In genomic region chr10:62450905-62451605, GRCh38 we compare ENCODE assay signal across 19 cellular contexts.
"Had no signal": no experiment of that assay in that cellular context is flagged by ENCODE, and none has a peak within 500 bp of the region (broad histone marks: within the 10 kb centered on the region; RNA-seq: fewer than 3 reads in every experiment).

No MANE protein-coding gene starts in this region.

- H3K27ac ChIP-seq: ascending aorta, cardiac muscle cell, left ventricle myocardium inferior, right atrium auricular region, spleen, testis had no signal

- H3K4me1 Mint-ChIP-seq: activated CD8-positive, alpha-beta memory T cell treated with anti-CD3 and anti-CD28 coated beads, Interleukin-2, amount 10 ng/mL, durations not matched to agents 7 days and 5 days had no signal

- H3K4me1 ChIP-seq: ascending aorta, right atrium auricular region, testis had no signal

- H3K9me3 ChIP-seq: ascending aorta, right atrium auricular region, testis had no signal

- H3K27me3 ChIP-seq: ascending aorta, cardiac muscle cell, right atrium auricular region, spleen, testis had no signal

- DNase-seq: activated CD4-positive, alpha-beta T cell treated with anti-CD3 and anti-CD28 coated beads, Interleukin-2, amount 50 U/mL, for 4 hours; activated CD8-positive, alpha-beta memory T cell treated with anti-CD3 and anti-CD28 coated beads, Interleukin-2, amount 10 ng/mL, durations not matched to agents 7 days and 5 days; activated naive CD4-positive, alpha-beta T cell; activated naive CD8-positive, alpha-beta T cell treated with anti-CD3 and anti-CD28 coated beads, Interleukin-2, amount 50 U/mL, for 24 hours; activated T-cell treated with anti-CD3 and anti-CD28 coated beads, Interleukin-2, amount 50 U/mL, for 48 hours; heart right ventricle; left ventricle myocardium inferior; spleen; stimulated activated CD4-positive, alpha-beta T cell treated with anti-CD3 and anti-CD28 coated beads, Interleukin-1b, Interleukin-23, amount 100 ng/mL, for 48 hours; SW 1271; testis had no signal

- ATAC-seq: activated CD4-positive, CD25-positive, alpha-beta regulatory T cell treated with anti-CD3 and anti-CD28 coated beads, Interleukin-2, amount 50 U/mL, for 24 hours; activated CD8-positive, alpha-beta memory T cell treated with anti-CD3 and anti-CD28 coated beads, Interleukin-2, amount 10 ng/mL, durations not matched to agents 7 days and 5 days; activated naive CD8-positive, alpha-beta T cell treated with anti-CD3 and anti-CD28 coated beads, Interleukin-2, amount 50 U/mL, for 24 hours; heart right ventricle had no signal

- H3K4me3 ChIP-seq: ascending aorta, cardiac muscle cell, heart right ventricle, left ventricle myocardium inferior, right atrium auricular region, spleen, testis had no signal

- H3K9me3 Mint-ChIP-seq: stimulated activated naive CD8-positive, alpha-beta T cell treated with anti-CD3 and anti-CD28 coated beads, Interleukin-15, Interleukin-2, amounts not matched to agents 100 ng/mL and 50 ng/mL, for 24 hours had no signal

- H3K4me3 Mint-ChIP-seq: activated CD8-positive, alpha-beta memory T cell treated with anti-CD3 and anti-CD28 coated beads, Interleukin-2, amount 10 ng/mL, durations not matched to agents 7 days and 5 days; activated naive CD8-positive, alpha-beta T cell treated with anti-CD3 and anti-CD28 coated beads, Interleukin-2, amount 50 U/mL, for 24 hours; stimulated activated naive CD8-positive, alpha-beta T cell treated with anti-CD3 and anti-CD28 coated beads, Interleukin-15, Interleukin-2, amounts not matched to agents 100 ng/mL and 50 ng/mL, for 24 hours; T-helper 2 cell treated with Interferon-gamma antibody and Interleukin-4, amounts not matched to agents 5 μg/mL and 100 μg/mL, for 36 hours had no signal

- H3K36me3 ChIP-seq: ascending aorta, cardiac muscle cell, heart right ventricle, left ventricle myocardium inferior, right atrium auricular region, spleen had no signal

- H3K27ac Mint-ChIP-seq: activated CD8-positive, alpha-beta memory T cell treated with anti-CD3 and anti-CD28 coated beads, Interleukin-2, amount 10 ng/mL, durations not matched to agents 7 days and 5 days; activated naive CD8-positive, alpha-beta T cell treated with anti-CD3 and anti-CD28 coated beads, Interleukin-2, amount 50 U/mL, for 24 hours; stimulated activated naive CD8-positive, alpha-beta T cell treated with anti-CD3 and anti-CD28 coated beads, Interleukin-15, Interleukin-2, amounts not matched to agents 100 ng/mL and 50 ng/mL, for 24 hours; T-helper 2 cell treated with Interferon-gamma antibody and Interleukin-4, amounts not matched to agents 5 μg/mL and 100 μg/mL, for 36 hours had no signal

- H3K36me3 Mint-ChIP-seq: activated CD8-positive, alpha-beta memory T cell treated with anti-CD3 and anti-CD28 coated beads, Interleukin-2, amount 10 ng/mL, durations not matched to agents 7 days and 5 days had no signal

- FAIRE-seq: endothelial cell of umbilical vein, frontal cortex had no signal
